In genomic region chr7:4079366-4079765, GRCh38 we compare ENCODE assay signal across 18 cellular contexts.
A peak's percentile ranks its signal among the peaks of the same experiment; 100 is the strongest.
DNase-seq lines count a peak whose midpoint lies in the region; ATAC-seq and TF ChIP-seq lines count a peak whose summit lies in the region.
"Had no signal": no experiment of that assay in that cellular context is flagged by ENCODE, and none has a peak within 500 bp of the region (broad histone marks: within the 10 kb centered on the region; RNA-seq: fewer than 3 reads in every experiment).

No MANE protein-coding gene starts in this region.

- no peak for TF ChIP-seq EP300 in esophagus muscularis mucosa (IDR thresholded peaks at IDR 0.05)
- TF ChIP-seq EP300 in gastroesophageal sphincter (IDR thresholded peaks at IDR 0.05), result no peak

- TF ChIP-seq POLR2A in heart left ventricle (IDR thresholded peaks at IDR 0.05) (no peak), esophagus muscularis mucosa (IDR thresholded peaks at IDR 0.05; ENCODE audit: low read depth) (no peak), gastroesophageal sphincter (IDR thresholded peaks at IDR 0.05) (no peak)

- H3K4me1 Mint-ChIP-seq in neural progenitor cell, result peaks cover 11% of the 10 kb centered on the region
- H3K4me1 Mint-ChIP-seq: B cell had no signal

- H3K9ac ChIP-seq in neural progenitor cell, result no peak overlapping the region
- H3K9ac ChIP-seq: BLaER1 treated with 17β-estradiol and CSF1 and Interleukin-3, amounts not matched to agents 10 nM and 100 nM had no signal

- H3K9me3 Mint-ChIP-seq in neural progenitor cell, result peaks cover 13% of the 10 kb centered on the region
- H3K9me3 Mint-ChIP-seq: CD8-positive, alpha-beta T cell had no signal

- DNase-seq in right atrium auricular region (ENCODE audit: low spot score), result peak; percentile 9
- no peak for DNase-seq in heart left ventricle
- peak; percentile 82 for DNase-seq in esophagus muscularis mucosa (ENCODE audit: extremely low spot score)
- no peak for DNase-seq in neural progenitor cell (ENCODE audit: low spot score)
- no peak for DNase-seq in NCI-H446 (lab: John Stamatoyannopoulos, UW)
- DNase-seq: Calu3, DMS 273 treated with DMSO at 0.1 percent for 48 hours, DMS53, DND-41, EL, H9 had no signal

- H3K4me3 Mint-ChIP-seq in neural progenitor cell, result no peak overlapping the region
- H3K4me3 Mint-ChIP-seq: B cell; CD8-positive, alpha-beta T cell; H9 had no signal

- H2AFZ ChIP-seq in neural progenitor cell (replicated peaks), result no peak overlapping the region

- ATAC-seq in heart left ventricle (no peak), HG02938 (IDR thresholded peaks at IDR 0.05; ENCODE audit: unreplicated experiment) (no peak), gastroesophageal sphincter (no peak)
- ATAC-seq: CD8-positive, alpha-beta T cell; GM12878; HepG2 had no signal

- intact Hi-C loops in heart left ventricle (cut with DNase I) (no loop called here), esophagus muscularis mucosa (cut with DNase I) (no loop called here)

- no peak overlapping the region for H3K4me2 ChIP-seq in neural progenitor cell
- H3K4me2 ChIP-seq: BLaER1 treated with 17β-estradiol and CSF1 and Interleukin-3, amounts not matched to agents 10 nM and 100 nM had no signal

- H3K27me3 Mint-ChIP-seq in neural progenitor cell (ENCODE audit: insufficient read depth, low read depth), result peaks cover under 1% of the 10 kb centered on the region

- H3K9me3 ChIP-seq in right atrium auricular region (no peaks in the 10 kb centered on the region), heart left ventricle (no peaks in the 10 kb centered on the region), esophagus muscularis mucosa (no peaks in the 10 kb centered on the region), neural progenitor cell (ENCODE audit: low read depth) (no peaks in the 10 kb centered on the region), gastroesophageal sphincter (no peaks in the 10 kb centered on the region)

- H3K4me1 ChIP-seq in right atrium auricular region (no peaks in the 10 kb centered on the region), heart left ventricle (no peaks in the 10 kb centered on the region), esophagus muscularis mucosa (no peaks in the 10 kb centered on the region), neural progenitor cell (no peaks in the 10 kb centered on the region), gastroesophageal sphincter (no peaks in the 10 kb centered on the region)

- H3K27ac Mint-ChIP-seq in neural progenitor cell, result peak overlapping the region; percentile 61
- H3K27ac Mint-ChIP-seq: B cell; CD8-positive, alpha-beta T cell had no signal

- no peaks in the 10 kb centered on the region for H4K20me1 ChIP-seq in neural progenitor cell (ENCODE audit: low read depth)
- H4K20me1 ChIP-seq: BLaER1 treated with 17β-estradiol and CSF1 and Interleukin-3, amounts not matched to agents 10 nM and 100 nM had no signal

- H3K27ac ChIP-seq in right atrium auricular region (no peak overlapping the region), heart left ventricle (no peak overlapping the region), esophagus muscularis mucosa (replicated peaks in 1 of 4) (no peak overlapping the region), neural progenitor cell (no peak overlapping the region), gastroesophageal sphincter (no peak overlapping the region)
- H3K27ac ChIP-seq: BLaER1 treated with 17β-estradiol and CSF1 and Interleukin-3, amounts not matched to agents 10 nM and 100 nM had no signal

- no peak overlapping the region for H3K4me3 ChIP-seq in right atrium auricular region
- H3K4me3 ChIP-seq in heart left ventricle, result no peak overlapping the region
- H3K4me3 ChIP-seq in esophagus muscularis mucosa, result no peak overlapping the region
- no peak overlapping the region for H3K4me3 ChIP-seq in neural progenitor cell
- H3K4me3 ChIP-seq in gastroesophageal sphincter, result no peak overlapping the region
- H3K4me3 ChIP-seq: BLaER1 treated with 17β-estradiol and CSF1 and Interleukin-3, amounts not matched to agents 10 nM and 100 nM; GM12878 had no signal

- no peaks in the 10 kb centered on the region for H3K79me2 ChIP-seq in neural progenitor cell (ENCODE audit: low read depth)

- H3K27me3 ChIP-seq in right atrium auricular region (no peaks in the 10 kb centered on the region), heart left ventricle (no peaks in the 10 kb centered on the region), esophagus muscularis mucosa (no peaks in the 10 kb centered on the region), neural progenitor cell (no peaks in the 10 kb centered on the region), gastroesophageal sphincter (no peaks in the 10 kb centered on the region)
- H3K27me3 ChIP-seq: BLaER1 treated with 17β-estradiol and CSF1 and Interleukin-3, amounts not matched to agents 10 nM and 100 nM had no signal

- no peaks in the 10 kb centered on the region for H3K36me3 ChIP-seq in right atrium auricular region
- H3K36me3 ChIP-seq in heart left ventricle, result no peaks in the 10 kb centered on the region
- no peaks in the 10 kb centered on the region for H3K36me3 ChIP-seq in esophagus muscularis mucosa
- H3K36me3 ChIP-seq in neural progenitor cell, result no peaks in the 10 kb centered on the region
- H3K36me3 ChIP-seq in gastroesophageal sphincter, result no peaks in the 10 kb centered on the region
- H3K36me3 ChIP-seq: BLaER1 treated with 17β-estradiol and CSF1 and Interleukin-3, amounts not matched to agents 10 nM and 100 nM had no signal

- no peaks in the 10 kb centered on the region for H3F3A ChIP-seq in neural progenitor cell (ENCODE audit: low read depth)

- WGBS in heart left ventricle, 4 donors, result 90 to 92% (median 91%) methylated on average over 11 of the region's 11 CpGs
- WGBS in esophagus muscularis mucosa, result 91% methylated on average over 11 of the region's 11 CpGs
- WGBS in gastroesophageal sphincter (ENCODE audit: low coverage in 1 of 2), 2 donors, result 94% methylated on average over 10 of the region's 11 CpGs; no CpG with 5 or more reads in 1 of the 2 donors

- TF ChIP-seq CTCF in right atrium auricular region (IDR thresholded peaks at IDR 0.05) (no peak), heart left ventricle (IDR thresholded peaks at IDR 0.05) (no peak), esophagus muscularis mucosa (IDR thresholded peaks at IDR 0.05) (no peak), neural progenitor cell (IDR thresholded peaks at IDR 0.05) (no peak), gastroesophageal sphincter (IDR thresholded peaks at IDR 0.05) (no peak)

- peaks cover 31% of the 10 kb centered on the region for H3K36me3 Mint-ChIP-seq in neural progenitor cell
- H3K36me3 Mint-ChIP-seq: CD8-positive, alpha-beta T cell had no signal

Comparison
In these comparisons a context has a peak if more than half of its experiments do, and no peak if none do; other contexts are left out.
1. DNase-seq: peak in right atrium auricular region (single experiment) and esophagus muscularis mucosa (single experiment); none in heart left ventricle (0 of 5), neural progenitor cell (single experiment) and NCI-H446 (0 of 2).